In the genomic region with DNA sequence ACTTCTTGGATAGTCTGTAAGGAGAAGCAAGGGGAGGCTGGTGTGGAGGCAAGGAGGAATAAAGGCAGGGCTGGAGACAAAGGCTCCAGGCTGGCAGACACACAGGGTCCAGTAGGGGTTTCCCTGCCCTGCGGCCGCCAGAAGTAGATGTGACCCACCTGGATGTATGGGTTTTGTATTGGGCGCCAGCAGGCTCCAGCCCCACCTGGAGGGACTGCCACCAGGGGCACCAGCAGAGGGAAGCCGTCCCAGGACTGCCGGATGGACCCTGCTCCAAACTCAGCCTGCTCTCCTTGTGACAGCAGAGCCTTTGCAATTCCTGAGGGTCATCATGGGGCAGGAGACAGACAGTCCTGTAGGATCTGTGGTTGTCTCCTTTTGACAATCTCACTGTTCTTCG, we compare ENCODE assay signal across 28 cellular contexts.
"Had no signal": no experiment of that assay in that cellular context is flagged by ENCODE, and none has a peak within 500 bp of the region (broad histone marks: within the 10 kb centered on the region; RNA-seq: fewer than 3 reads in every experiment).

No MANE protein-coding gene starts in this region.

- H3K9me3 ChIP-seq: gastrocnemius medialis, mucosa of descending colon, prostate gland, sigmoid colon, stomach, testis, tibial artery, upper lobe of left lung, uterus had no signal

- ATAC-seq: gastrocnemius medialis; mucosa of descending colon; stimulated activated effector memory CD8-positive, alpha-beta T cell treated with anti-CD3 and anti-CD28 coated beads, Interleukin-12 subunit alpha, Interleukin-12 subunit beta, amount 100 ng/mL, for 72 hours had no signal

- H3K9ac ChIP-seq: parathyroid adenoma had no signal

- H3K9me3 Mint-ChIP-seq: memory B cell; mesothelial cell of epicardium; naive B cell; natural killer cell treated with Interleukin-12 subunit alpha and Interleukin-12 subunit beta and Interleukin-15 and Interleukin-18, amount 100 ng/mL, for 72 hours; neural crest cell; stimulated activated effector memory CD8-positive, alpha-beta T cell treated with anti-CD3 and anti-CD28 coated beads, Interleukin-12 subunit alpha, Interleukin-12 subunit beta, amount 100 ng/mL, for 72 hours had no signal

- H3K27ac ChIP-seq: coronary artery, gastrocnemius medialis, parathyroid adenoma, prostate gland, sigmoid colon, stomach, testis, tibial artery, upper lobe of left lung, uterus had no signal

- H3K27me3 Mint-ChIP-seq: naive B cell; natural killer cell treated with Interleukin-12 subunit alpha and Interleukin-12 subunit beta and Interleukin-15 and Interleukin-18, amount 100 ng/mL, for 72 hours had no signal

- FAIRE-seq: endometrium, keratinocyte had no signal

- DNase-seq: dermis blood vessel endothelial cell; effector memory CD4-positive, alpha-beta T cell; foreskin fibroblast; gastrocnemius medialis; head of caudate nucleus; mucosa of descending colon; naive B cell; right cardiac atrium; sigmoid colon; stimulated activated CD4-positive, alpha-beta T cell treated with anti-CD3 and anti-CD28 coated beads, Interleukin-2, amount 100 ng/mL, for 24 hours; stimulated activated CD4-positive, alpha-beta T cell treated with anti-CD3 and anti-CD28 coated beads, Interleukin-4, amount 100 ng/mL, for 24 hours; stimulated activated naive CD4-positive, alpha-beta T cell treated with Interleukin-2 at 50 U/mL for 16 hours; stomach; testis; tibial artery; upper lobe of left lung; uterus had no signal

- H2AFZ ChIP-seq: parathyroid adenoma had no signal

- H3K4me3 ChIP-seq: coronary artery, gastrocnemius medialis, lung, mucosa of descending colon, prostate gland, sigmoid colon, stomach, testis, tibial artery, upper lobe of left lung, uterus had no signal

- H3K27ac Mint-ChIP-seq: memory B cell; mesothelial cell of epicardium; naive B cell; natural killer cell treated with Interleukin-12 subunit alpha and Interleukin-12 subunit beta and Interleukin-15 and Interleukin-18, amount 100 ng/mL, for 72 hours; stimulated activated effector memory CD8-positive, alpha-beta T cell treated with anti-CD3 and anti-CD28 coated beads, Interleukin-12 subunit alpha, Interleukin-12 subunit beta, amount 100 ng/mL, for 72 hours had no signal

- H3K36me3 ChIP-seq: gastrocnemius medialis, uterus had no signal

- H3K4me3 Mint-ChIP-seq: memory B cell; mesothelial cell of epicardium; naive B cell; natural killer cell treated with Interleukin-12 subunit alpha and Interleukin-12 subunit beta and Interleukin-15 and Interleukin-18, amount 100 ng/mL, for 72 hours; neural crest cell; stimulated activated effector memory CD8-positive, alpha-beta T cell treated with anti-CD3 and anti-CD28 coated beads, Interleukin-12 subunit alpha, Interleukin-12 subunit beta, amount 100 ng/mL, for 72 hours had no signal

- H3K4me1 ChIP-seq: parathyroid adenoma, prostate gland, testis, upper lobe of left lung, uterus had no signal

- H3K27me3 ChIP-seq: gastrocnemius medialis, sigmoid colon, stomach, testis, tibial artery, upper lobe of left lung, uterus had no signal

- H3K4me1 Mint-ChIP-seq: memory B cell, naive B cell had no signal

- H3K36me3 Mint-ChIP-seq: memory B cell; natural killer cell treated with Interleukin-12 subunit alpha and Interleukin-12 subunit beta and Interleukin-15 and Interleukin-18, amount 100 ng/mL, for 72 hours; stimulated activated effector memory CD8-positive, alpha-beta T cell treated with anti-CD3 and anti-CD28 coated beads, Interleukin-12 subunit alpha, Interleukin-12 subunit beta, amount 100 ng/mL, for 72 hours had no signal

- H3K79me2 ChIP-seq: parathyroid adenoma had no signal
